Comparison of ENCODE assay signal across 12 cellular contexts in the genomic region with DNA sequence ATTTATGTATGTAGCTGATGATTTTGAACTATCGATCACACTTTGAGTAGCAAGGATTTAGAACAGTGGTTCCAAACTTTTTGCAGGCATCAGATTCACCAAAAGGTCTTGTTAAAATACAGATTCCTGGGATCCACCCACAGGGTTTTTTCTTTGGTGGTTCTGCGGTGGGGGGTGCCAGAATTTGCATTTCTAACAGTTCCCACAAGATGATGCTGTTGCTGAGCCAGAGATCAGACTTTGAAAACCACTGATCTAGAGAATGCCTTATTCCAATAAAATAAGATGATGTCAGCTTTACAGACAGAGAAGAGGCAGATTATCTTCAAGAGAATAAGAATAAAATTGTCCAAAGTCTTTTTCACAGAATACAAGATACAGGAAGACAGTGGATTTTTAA.
DNase-seq lines count a peak whose midpoint lies in the region; ATAC-seq, FAIRE-seq and TF ChIP-seq lines count a peak whose summit lies in the region.
"Had no signal": no experiment of that assay in that cellular context is flagged by ENCODE, and none has a peak within 500 bp of the region (broad histone marks: within the 10 kb centered on the region; RNA-seq: fewer than 3 reads in every experiment).

No MANE protein-coding gene starts in this region.

- DNase-seq in DMS 273 (lab: John Stamatoyannopoulos, UW; ENCODE audit: unreplicated experiment): peak; percentile 46
- no peak for DNase-seq in DMS 273 treated with DMSO at 0.1 percent for 48 hours (lab: John Stamatoyannopoulos, UW)
- DNase-seq in LNCaP clone FGC (ENCODE audit: low read depth): peak; percentile 34
- DNase-seq in bronchial epithelial cell (ENCODE audit: low read depth): peak; percentile 1
- no peak for DNase-seq in NCI-H748 treated with DMSO at 0.1 percent for 48 hours (lab: John Stamatoyannopoulos, UW)
- DNase-seq in effector CD4-positive, alpha-beta T cell: no peak
- DNase-seq: 8988T; activated naive CD8-positive, alpha-beta T cell treated with anti-CD3 and anti-CD28 coated beads, Interleukin-2, amount 10 ng/mL, durations not matched to agents 7 days and 5 days; NCI-H1092; T1000 had no signal

- no peak for FAIRE-seq in bronchial epithelial cell (lab: Jason Lieb, UNC)

- no peaks in the 10 kb centered on the region for H3K27me3 ChIP-seq in bronchial epithelial cell (ENCODE audit: control insufficient read depth, insufficient read depth, low read length)

- H3K27me3 Mint-ChIP-seq in nephron (ENCODE audit: low read depth): no peaks in the 10 kb centered on the region

- no peak overlapping the region for H3K4me3 ChIP-seq in LNCaP clone FGC (ENCODE audit: low read depth, low read length)
- H3K4me3 ChIP-seq in bronchial epithelial cell (ENCODE audit: low read depth, low read length): no peak overlapping the region

- H3K9me3 Mint-ChIP-seq in nephron: peaks cover 4% of the 10 kb centered on the region
- H3K9me3 Mint-ChIP-seq: activated naive CD8-positive, alpha-beta T cell treated with anti-CD3 and anti-CD28 coated beads, Interleukin-2, amount 10 ng/mL, durations not matched to agents 7 days and 5 days had no signal

- peak; percentile 68 for TF ChIP-seq CTCF in LNCaP clone FGC (IDR thresholded peaks at IDR 0.05; ENCODE audit: control insufficient read depth, extremely low read depth, insufficient read depth)
- TF ChIP-seq CTCF in bronchial epithelial cell (IDR thresholded peaks at IDR 0.05; ENCODE audit: insufficient read depth, low read length, severe bottlenecking): no peak
- TF ChIP-seq CTCF in nephron (IDR thresholded peaks at IDR 0.05; ENCODE audit: unreplicated experiment in 3 of 3): peak in 1 of 3 experiments; percentile 17

- peak overlapping the region in 2 of 3 experiments; percentile 1 to 53 for H3K27ac Mint-ChIP-seq in nephron
- H3K27ac Mint-ChIP-seq: activated naive CD8-positive, alpha-beta T cell treated with anti-CD3 and anti-CD28 coated beads, Interleukin-2, amount 10 ng/mL, durations not matched to agents 7 days and 5 days had no signal

- no peak for ATAC-seq in GM19463 (IDR thresholded peaks at IDR 0.05; ENCODE audit: unreplicated experiment)

- H3K4me3 Mint-ChIP-seq in nephron: no peak overlapping the region
- H3K4me3 Mint-ChIP-seq: activated naive CD8-positive, alpha-beta T cell treated with anti-CD3 and anti-CD28 coated beads, Interleukin-2, amount 10 ng/mL, durations not matched to agents 7 days and 5 days had no signal

- H3K4me1 Mint-ChIP-seq in nephron: peaks cover 12% of the 10 kb centered on the region
- H3K4me1 Mint-ChIP-seq: activated naive CD8-positive, alpha-beta T cell treated with anti-CD3 and anti-CD28 coated beads, Interleukin-2, amount 10 ng/mL, durations not matched to agents 7 days and 5 days had no signal

- no peaks in the 10 kb centered on the region for H3K36me3 ChIP-seq in bronchial epithelial cell (ENCODE audit: control insufficient read depth, insufficient read depth, low read length)

- no peaks in the 10 kb centered on the region for H3K36me3 Mint-ChIP-seq in nephron (ENCODE audit: low read depth)
- H3K36me3 Mint-ChIP-seq: activated naive CD8-positive, alpha-beta T cell treated with anti-CD3 and anti-CD28 coated beads, Interleukin-2, amount 10 ng/mL, durations not matched to agents 7 days and 5 days had no signal

Comparison
In these comparisons a context has a peak if more than half of its experiments do, and no peak if none do; other contexts are left out.
1. DNase-seq: peak in DMS 273 (single experiment), LNCaP clone FGC (single experiment) and bronchial epithelial cell (single experiment); none in DMS 273 treated with DMSO at 0.1 percent for 48 hours (single experiment), NCI-H748 treated with DMSO at 0.1 percent for 48 hours (single experiment) and effector CD4-positive, alpha-beta T cell (single experiment).